Comparison of ENCODE assay signal across 1 cellular context in the genomic region with DNA sequence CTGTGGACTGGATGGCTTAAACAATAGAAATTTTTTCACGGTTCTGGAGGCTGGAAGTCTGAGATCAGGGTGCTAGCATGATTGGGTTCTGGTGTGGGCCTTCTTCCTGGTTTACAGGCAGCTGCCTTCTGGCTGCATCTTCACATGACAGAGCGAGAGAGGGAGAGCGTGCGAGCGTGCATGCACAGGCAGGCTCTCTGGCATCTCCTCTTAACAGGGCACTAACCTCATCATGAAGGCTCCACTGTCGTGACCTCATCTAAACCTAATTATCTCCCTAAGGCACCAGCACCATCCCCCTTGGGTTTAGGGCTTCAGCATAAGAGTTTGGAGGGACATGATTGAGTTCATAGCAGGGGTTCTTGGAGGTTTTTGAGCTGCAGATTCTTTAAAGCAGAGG.
TF ChIP-seq lines count a peak whose summit lies in the region.

No MANE protein-coding gene starts in this region.

TF ChIP-seq in WTC11, 78 proteins besides CTCF, POLR2A, EP300 and RAD21 (continued from another document):
- TF ChIP-seq ERG (CRISPR knock-in tag; IDR thresholded peaks at IDR 0.05) (no peak), GABPB1 (CRISPR knock-in tag; IDR thresholded peaks at IDR 0.05) (no peak), ZNF138 (CRISPR knock-in tag; conservative IDR thresholded peaks at IDR 0.05) (no peak), CBFB (CRISPR knock-in tag; IDR thresholded peaks at IDR 0.05; ENCODE audit: low read depth) (no peak), RELA (CRISPR knock-in tag; IDR thresholded peaks at IDR 0.05; ENCODE audit: borderline replicate concordance) (no peak), NFATC4 (CRISPR knock-in tag; IDR thresholded peaks at IDR 0.05) (no peak), NFYB (CRISPR knock-in tag; conservative IDR thresholded peaks at IDR 0.05; ENCODE audit: low read depth) (no peak)
